ENCODE assay signal across 8 cellular contexts in the genomic region with DNA sequence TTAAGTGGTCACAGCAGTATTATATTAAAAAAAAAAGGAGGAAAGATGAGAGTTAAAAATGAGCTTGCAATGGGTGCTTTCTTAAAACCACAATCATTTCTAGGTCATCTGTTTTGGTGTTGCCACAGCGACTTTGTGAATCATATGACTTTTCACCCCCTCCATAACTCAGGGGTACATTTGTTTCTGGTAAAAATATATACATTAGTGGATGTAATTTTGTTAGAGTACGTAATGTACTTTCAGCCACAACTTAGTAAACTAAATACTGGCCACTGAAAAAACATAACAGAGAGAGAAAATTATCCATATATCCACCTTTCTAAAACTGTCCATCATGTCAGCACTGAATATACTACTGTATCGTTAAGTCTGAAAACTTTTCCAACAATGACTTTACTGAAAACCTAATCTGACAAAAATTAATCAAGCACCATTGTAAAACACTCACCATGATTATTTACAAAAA. TPM values are rescaled to one million over a fixed set of nuclear protein-coding genes. Genes with fewer than 3 reads are reported as not detected.
A peak's percentile ranks its signal among the peaks of the same experiment; 100 is the strongest.
DNase-seq lines count a peak whose midpoint lies in the region; ATAC-seq and TF ChIP-seq lines count a peak whose summit lies in the region.

No MANE protein-coding gene starts in this region.

- H3K36me3 ChIP-seq in mesenchymal stem cell (ENCODE audit: control insufficient read depth in 1 of 2, insufficient read depth in 2 of 2, low read depth in 1 of 2, low read length in 2 of 2) (peaks cover 0 to 48% of the 10 kb centered on the region in 2 experiments), HAP-1 (replicated peaks) (no peaks in the 10 kb centered on the region)

- H3K36me3 Mint-ChIP-seq in activated T-helper 1 cell treated with anti-CD3 and anti-CD28 coated beads, Interleukin-12 subunit alpha, Interleukin-12 subunit beta, Interleukin-2, Interleukin-4 antibody, amounts not matched to agents 30 ng/mL and 10 ng/mL and 1 ng/mL, durations not matched to agents 14 hours and 24 hours and 36 hours (ENCODE audit: low read depth): peaks cover 28% of the 10 kb centered on the region
- H3K36me3 Mint-ChIP-seq in mesothelial cell of epicardium: peaks cover 30% of the 10 kb centered on the region

- H4K91ac ChIP-seq in mesenchymal stem cell (ENCODE audit: low read length): no peak overlapping the region

- no peak overlapping the region for H2BK15ac ChIP-seq in mesenchymal stem cell (ENCODE audit: low read depth, poor library complexity, severe bottlenecking)

- H3K27ac Mint-ChIP-seq in activated T-helper 1 cell treated with anti-CD3 and anti-CD28 coated beads, Interleukin-12 subunit alpha, Interleukin-12 subunit beta, Interleukin-2, Interleukin-4 antibody, amounts not matched to agents 30 ng/mL and 10 ng/mL and 1 ng/mL, durations not matched to agents 14 hours and 24 hours and 36 hours: peak overlapping the region; percentile 70
- H3K27ac Mint-ChIP-seq in mesothelial cell of epicardium: no peak overlapping the region

- no peak overlapping the region for H3K14ac ChIP-seq in mesenchymal stem cell (ENCODE audit: low read length in 2 of 2)

- H2AK5ac ChIP-seq in mesenchymal stem cell (ENCODE audit: low read length, severe bottlenecking): no peak overlapping the region

- DNase-seq in EH (ENCODE audit: low read depth) (peak; percentile 73), mesenchymal stem cell (peak; percentile 91), mesothelial cell of epicardium (ENCODE audit: low spot score in 2 of 2, unreplicated experiment in 2 of 2) (no peak), HAP-1 (ENCODE audit: low spot score in 2 of 2) (no peak), A172 (ENCODE audit: low spot score) (no peak), germinal center (ENCODE audit: low spot score) (no peak)
- no peak for DNase-seq in activated T-helper 1 cell treated with anti-CD3 and anti-CD28 coated beads, Interleukin-12 subunit alpha, Interleukin-12 subunit beta, Interleukin-2, Interleukin-4 antibody, amounts not matched to agents 30 ng/mL and 10 ng/mL and 1 ng/mL, durations not matched to agents 14 hours and 24 hours and 36 hours (ENCODE audit: low spot score)

- H2BK5ac ChIP-seq in mesenchymal stem cell (ENCODE audit: low read depth, low read length, poor library complexity, severe bottlenecking): no peak overlapping the region

- 19% methylated on average over 1 of the region's 3 CpGs for WGBS in mesenchymal stem cell

- H3K4me1 Mint-ChIP-seq in activated T-helper 1 cell treated with anti-CD3 and anti-CD28 coated beads, Interleukin-12 subunit alpha, Interleukin-12 subunit beta, Interleukin-2, Interleukin-4 antibody, amounts not matched to agents 30 ng/mL and 10 ng/mL and 1 ng/mL, durations not matched to agents 14 hours and 24 hours and 36 hours (ENCODE audit: low read depth): peaks cover 84% of the 10 kb centered on the region
- H3K4me1 Mint-ChIP-seq in mesothelial cell of epicardium: peaks cover 40% of the 10 kb centered on the region

- intact Hi-C loops in activated T-helper 1 cell treated with anti-CD3 and anti-CD28 coated beads, Interleukin-12 subunit alpha, Interleukin-12 subunit beta, Interleukin-2, Interleukin-4 antibody, amounts not matched to agents 30 ng/mL and 10 ng/mL and 1 ng/mL, durations not matched to agents 14 hours and 24 hours and 36 hours (cut with micrococcal nuclease): loop anchor here (10.0 kb wide), 1 partner anchor 470 kb away; the partner anchor contains the start of genes DPH3 and OXNAD1

- no peak overlapping the region for H3K23ac ChIP-seq in mesenchymal stem cell (ENCODE audit: low read length in 2 of 2)

- H3K79me1 ChIP-seq in mesenchymal stem cell (replicated peaks; ENCODE audit: low read length, poor library complexity, severe bottlenecking): no peaks in the 10 kb centered on the region

- no peak overlapping the region for H2BK120ac ChIP-seq in mesenchymal stem cell (ENCODE audit: low read depth, low read length)

- H3K27ac ChIP-seq in mesenchymal stem cell (ENCODE audit: low read length, poor library complexity, severe bottlenecking): peak overlapping the region; percentile 29

- H3K9me3 ChIP-seq in mesenchymal stem cell (ENCODE audit: control insufficient read depth, low read length) (peaks cover 7% of the 10 kb centered on the region), HAP-1 (no peaks in the 10 kb centered on the region)

- peak; percentile 28 for ATAC-seq in HG03378 (IDR thresholded peaks at IDR 0.05; ENCODE audit: unreplicated experiment)

- no peak overlapping the region for H2AFZ ChIP-seq in mesenchymal stem cell (ENCODE audit: low read depth, low read length)

- no peak overlapping the region for H3K4me2 ChIP-seq in mesenchymal stem cell (ENCODE audit: low read length, poor library complexity, severe bottlenecking)

- H3K4me1 ChIP-seq in mesenchymal stem cell (ENCODE audit: control insufficient read depth, insufficient read depth, low read depth, low read length) (no peaks in the 10 kb centered on the region), HAP-1 (peaks cover 26% of the 10 kb centered on the region)

- in situ Hi-C loops in HAP-1 (cut with MboI; ENCODE audit: low sequenced_read_pairs): no loop called here

- peak overlapping the region; percentile 99 for H3K9ac ChIP-seq in mesenchymal stem cell (ENCODE audit: low read length)

- no peaks in the 10 kb centered on the region for H3K27me3 Mint-ChIP-seq in activated T-helper 1 cell treated with anti-CD3 and anti-CD28 coated beads, Interleukin-12 subunit alpha, Interleukin-12 subunit beta, Interleukin-2, Interleukin-4 antibody, amounts not matched to agents 30 ng/mL and 10 ng/mL and 1 ng/mL, durations not matched to agents 14 hours and 24 hours and 36 hours (ENCODE audit: insufficient read depth)
- H3K27me3 Mint-ChIP-seq in mesothelial cell of epicardium (ENCODE audit: low read depth): no peaks in the 10 kb centered on the region

- H2BK12ac ChIP-seq in mesenchymal stem cell (ENCODE audit: low read length in 2 of 2): no peak overlapping the region

- H3K4me3 Mint-ChIP-seq in activated T-helper 1 cell treated with anti-CD3 and anti-CD28 coated beads, Interleukin-12 subunit alpha, Interleukin-12 subunit beta, Interleukin-2, Interleukin-4 antibody, amounts not matched to agents 30 ng/mL and 10 ng/mL and 1 ng/mL, durations not matched to agents 14 hours and 24 hours and 36 hours: peak overlapping the region; percentile 71
- H3K4me3 Mint-ChIP-seq in mesothelial cell of epicardium: no peak overlapping the region

- H4K8ac ChIP-seq in mesenchymal stem cell (ENCODE audit: low read length): no peak overlapping the region

- no peak for TF ChIP-seq CTCF in mesothelial cell of epicardium (IDR thresholded peaks at IDR 0.05; ENCODE audit: unreplicated experiment)

- H3K4ac ChIP-seq in mesenchymal stem cell (ENCODE audit: low read depth in 1 of 2, low read length in 2 of 2): no peak overlapping the region

- no peak overlapping the region for H3K18ac ChIP-seq in mesenchymal stem cell (ENCODE audit: low read depth in 1 of 2, low read length in 2 of 2)

- H3K9me3 Mint-ChIP-seq in activated T-helper 1 cell treated with anti-CD3 and anti-CD28 coated beads, Interleukin-12 subunit alpha, Interleukin-12 subunit beta, Interleukin-2, Interleukin-4 antibody, amounts not matched to agents 30 ng/mL and 10 ng/mL and 1 ng/mL, durations not matched to agents 14 hours and 24 hours and 36 hours: peaks cover 14% of the 10 kb centered on the region
- H3K9me3 Mint-ChIP-seq in mesothelial cell of epicardium: peaks cover 22% of the 10 kb centered on the region

- H3K27me3 ChIP-seq in mesenchymal stem cell (ENCODE audit: control insufficient read depth in 1 of 2, insufficient read depth in 1 of 2, low read length in 2 of 2) (no peaks in the 10 kb centered on the region), HAP-1 (ENCODE audit: low read depth) (no peaks in the 10 kb centered on the region)

- peak overlapping the region in 1 of 2 experiments; percentile 89 for H3K4me3 ChIP-seq in mesenchymal stem cell (ENCODE audit: insufficient read depth in 1 of 2, low read depth in 1 of 2, low read length in 2 of 2)
- H3K4me3 ChIP-seq in HAP-1: no peak overlapping the region

RNA-seq across cellular contexts. Expression of gene ANKRD28, which starts 3.4 kb away (rescaled TPM):
- 39.6 and 42.9 TPM in 2 replicates for total RNA-seq in activated T-helper 1 cell treated with anti-CD3 and anti-CD28 coated beads, Interleukin-12 subunit alpha, Interleukin-12 subunit beta, Interleukin-2, Interleukin-4 antibody, amounts not matched to agents 30 ng/mL and 10 ng/mL and 1 ng/mL, durations not matched to agents 14 hours and 24 hours and 36 hours
- 38.8 TPM for polyA plus RNA-seq in mesenchymal stem cell (2013, experiment 1 of 2)
- polyA plus RNA-seq in mesenchymal stem cell (2013, experiment 2 of 2): 42.1 TPM
- total RNA-seq in mesothelial cell of epicardium: 43.7 to 45.0 TPM (median 44.0 TPM) in 3 replicates
- 98.4 and 125 TPM in 2 replicates for total RNA-seq in A172 (2014; rRNA removed; shearing (Covaris generic))

Comparison
In these comparisons a context has a peak if more than half of its experiments do, and no peak if none do; other contexts are left out.
1. DNase-seq: peak in EH (single experiment) and mesenchymal stem cell (single experiment); none in activated T-helper 1 cell treated with anti-CD3 and anti-CD28 coated beads, Interleukin-12 subunit alpha, Interleukin-12 subunit beta, Interleukin-2, Interleukin-4 antibody, amounts not matched to agents 30 ng/mL and 10 ng/mL and 1 ng/mL, durations not matched to agents 14 hours and 24 hours and 36 hours (single experiment), mesothelial cell of epicardium (0 of 2), HAP-1 (0 of 2), A172 (single experiment) and germinal center (single experiment).